In genomic region chr9:137581361-137582285, GRCh38 we compare ENCODE assay signal across 15 cellular contexts.
"Had no signal": no experiment of that assay in that cellular context is flagged by ENCODE, and none has a peak within 500 bp of the region (broad histone marks: within the 10 kb centered on the region; RNA-seq: fewer than 3 reads in every experiment).

No MANE protein-coding gene starts in this region.

- H3K9me3 Mint-ChIP-seq: activated CD4-positive, alpha-beta memory T cell treated with anti-CD3 and anti-CD28 coated beads, Interleukin-2, amount 10 ng/mL, durations not matched to agents 7 days and 5 days; activated naive CD4-positive, alpha-beta T cell treated with anti-CD3 and anti-CD28 coated beads, Interleukin-2, amount 50 U/mL, for 24 hours; central memory CD8-positive, alpha-beta T cell; naive thymus-derived CD4-positive, alpha-beta T cell had no signal

- H3K27me3 Mint-ChIP-seq: activated CD4-positive, alpha-beta memory T cell treated with anti-CD3 and anti-CD28 coated beads, Interleukin-2, amount 10 ng/mL, durations not matched to agents 7 days and 5 days; activated naive CD4-positive, alpha-beta T cell treated with anti-CD3 and anti-CD28 coated beads, Interleukin-2, amount 50 U/mL, for 24 hours; central memory CD8-positive, alpha-beta T cell; naive thymus-derived CD4-positive, alpha-beta T cell had no signal

- H3K27ac Mint-ChIP-seq: activated CD4-positive, alpha-beta memory T cell treated with anti-CD3 and anti-CD28 coated beads, Interleukin-2, amount 10 ng/mL, durations not matched to agents 7 days and 5 days; activated naive CD4-positive, alpha-beta T cell treated with anti-CD3 and anti-CD28 coated beads, Interleukin-2, amount 50 U/mL, for 24 hours; naive thymus-derived CD4-positive, alpha-beta T cell had no signal

- H3K27me3 ChIP-seq: ascending aorta, colonic mucosa, gastrocnemius medialis, heart right ventricle, sigmoid colon, tibial artery, uterus had no signal

- H3K27ac ChIP-seq: ascending aorta, colonic mucosa, heart right ventricle, sigmoid colon, tibial artery, uterus had no signal

- H3K4me1 ChIP-seq: colonic mucosa had no signal

- H3K4me3 Mint-ChIP-seq: activated CD4-positive, alpha-beta memory T cell treated with anti-CD3 and anti-CD28 coated beads, Interleukin-2, amount 10 ng/mL, durations not matched to agents 7 days and 5 days; activated naive CD4-positive, alpha-beta T cell treated with anti-CD3 and anti-CD28 coated beads, Interleukin-2, amount 50 U/mL, for 24 hours; central memory CD8-positive, alpha-beta T cell had no signal

- DNase-seq: activated CD4-positive, alpha-beta memory T cell treated with anti-CD3 and anti-CD28 coated beads, Interleukin-2, amount 10 ng/mL, durations not matched to agents 7 days and 5 days; activated CD4-positive, alpha-beta T cell treated with anti-CD3 and anti-CD28 coated beads for 48 hours; activated gamma-delta T cell; colonic mucosa; heart right ventricle; naive thymus-derived CD4-positive, alpha-beta T cell; sigmoid colon; stimulated activated CD4-positive, alpha-beta T cell treated with anti-CD3 and anti-CD28 coated beads, Interleukin-4, amount 100 ng/mL, for 4 hours; substantia nigra; tibial artery; uterus had no signal

- H3K9me3 ChIP-seq: ascending aorta, colonic mucosa, gastrocnemius medialis, heart right ventricle, sigmoid colon, tibial artery, uterus had no signal

- H3K36me3 ChIP-seq: colonic mucosa, uterus had no signal

- H3K4me3 ChIP-seq: ascending aorta, colonic mucosa, gastrocnemius medialis, heart right ventricle, sigmoid colon, tibial artery, uterus had no signal
